Comparison of ENCODE assay signal across 1 cellular context in the genomic region with DNA sequence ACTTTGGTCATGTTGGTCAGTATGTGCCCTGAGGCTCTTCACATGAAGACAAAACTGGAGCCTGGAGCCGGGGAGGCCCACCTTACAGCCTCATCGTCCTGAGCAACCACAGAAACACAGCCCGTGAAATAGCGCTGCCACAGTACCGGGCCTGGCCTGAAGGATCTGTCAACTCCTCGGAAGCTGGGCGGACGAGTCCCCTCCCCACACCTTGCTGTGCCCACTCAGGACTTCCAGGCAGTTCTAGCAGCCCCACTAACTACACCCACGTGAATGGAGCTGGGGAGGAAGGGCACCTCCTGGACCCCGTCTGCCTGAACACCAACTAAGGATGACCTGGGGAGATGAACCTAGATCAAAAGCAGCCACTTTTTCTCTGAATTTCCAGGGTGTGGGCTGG.
TF ChIP-seq lines count a peak whose summit lies in the region.

No MANE protein-coding gene starts in this region.

TF ChIP-seq in GM12878, 131 proteins besides CTCF, POLR2A, EP300 and RAD21:
- TF ChIP-seq POLR2AphosphoS5 (IDR thresholded peaks at IDR 0.05; ENCODE audit: low read length): peak; percentile 51; the same call in 1 of the 2 replicates
- TF ChIP-seq, protein P1, sequence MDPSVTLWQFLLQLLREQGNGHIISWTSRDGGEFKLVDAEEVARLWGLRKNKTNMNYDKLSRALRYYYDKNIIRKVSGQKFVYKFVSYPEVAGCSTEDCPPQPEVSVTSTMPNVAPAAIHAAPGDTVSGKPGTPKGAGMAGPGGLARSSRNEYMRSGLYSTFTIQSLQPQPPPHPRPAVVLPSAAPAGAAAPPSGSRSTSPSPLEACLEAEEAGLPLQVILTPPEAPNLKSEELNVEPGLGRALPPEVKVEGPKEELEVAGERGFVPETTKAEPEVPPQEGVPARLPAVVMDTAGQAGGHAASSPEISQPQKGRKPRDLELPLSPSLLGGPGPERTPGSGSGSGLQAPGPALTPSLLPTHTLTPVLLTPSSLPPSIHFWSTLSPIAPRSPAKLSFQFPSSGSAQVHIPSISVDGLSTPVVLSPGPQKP (IDR thresholded peaks at IDR 0.05; ENCODE audit: low read depth, low read length): no peak
